In genomic region chr11:64916848-64917662, GRCh38 we compare ENCODE assay signal across 1 cellular context.
TF ChIP-seq lines count a peak whose summit lies in the region.

Gene ATG2A (minus strand): TSS chr11:64917209. CDS start chr11:64917135, 74 bp downstream.

TF ChIP-seq in HEK293, 187 proteins besides CTCF, POLR2A, EP300 and RAD21 (continued from another document and continues in another):
- TF ChIP-seq ZNF169 (tag by site-specific recombination; IDR thresholded peaks at IDR 0.05) (no peak), ZEB2 (tag by site-specific recombination; IDR thresholded peaks at IDR 0.05) (peak; percentile 28; the same call in 1 of the 2 replicates), ZIC2 (tag by site-specific recombination; IDR thresholded peaks at IDR 0.05) (peak; percentile 43; the same call in 1 of the 2 replicates), ZNF366 (tag by site-specific recombination; conservative IDR thresholded peaks at IDR 0.05) (0 out of 2 replicates have a peak, but pooled peaks have one; percentile 25), SCRT2 (tag by site-specific recombination; IDR thresholded peaks at IDR 0.05) (peak; percentile 99), ZBTB17 (tag by site-specific recombination; IDR thresholded peaks at IDR 0.05) (0 out of 2 replicates have a peak, but pooled peaks have one; percentile 57), ZNF354C (tag by site-specific recombination; IDR thresholded peaks at IDR 0.05; ENCODE audit: borderline replicate concordance, low read depth) (no peak), ZNF391 (tag by site-specific recombination; IDR thresholded peaks at IDR 0.05; ENCODE audit: borderline replicate concordance, low read depth) (no peak), ZNF692 (tag by site-specific recombination; IDR thresholded peaks at IDR 0.05) (peak; percentile 88), IKZF3 (tag by site-specific recombination; IDR thresholded peaks at IDR 0.05) (peak; percentile 75), ZNF529 (tag by site-specific recombination; IDR thresholded peaks at IDR 0.05; ENCODE audit: insufficient replicate concordance) (no peak), ZNF266 (tag by site-specific recombination; IDR thresholded peaks at IDR 0.05; ENCODE audit: low read depth) (no peak), ZNF776 (tag by site-specific recombination; IDR thresholded peaks at IDR 0.05; ENCODE audit: borderline replicate concordance) (no peak), ZNF138 (tag by site-specific recombination; IDR thresholded peaks at IDR 0.05; ENCODE audit: borderline replicate concordance) (no peak), GLI4 (tag by site-specific recombination; IDR thresholded peaks at IDR 0.05) (0 out of 2 replicates have a peak, but pooled peaks have one; percentile 30), ZNF18 (tag by site-specific recombination; IDR thresholded peaks at IDR 0.05) (no peak), ZNF660 (tag by site-specific recombination; IDR thresholded peaks at IDR 0.05) (peak; percentile 97), ZNF624 (tag by site-specific recombination; IDR thresholded peaks at IDR 0.05) (no peak), ZBTB8A (tag by site-specific recombination; IDR thresholded peaks at IDR 0.05) (peak; percentile 60; the same call in 1 of the 2 replicates), SP7 (tag by site-specific recombination; IDR thresholded peaks at IDR 0.05) (peak; percentile 54), BCL11B (tag by site-specific recombination; IDR thresholded peaks at IDR 0.05; ENCODE audit: low read depth) (peak; percentile 53; the same call in 1 of the 2 replicates), ZNF302 (tag by site-specific recombination; IDR thresholded peaks at IDR 0.05; ENCODE audit: low read depth) (no peak), ZNF701 (tag by site-specific recombination; IDR thresholded peaks at IDR 0.05) (no peak), ZNF677 (tag by site-specific recombination; IDR thresholded peaks at IDR 0.05) (no peak), ZNF341 (tag by site-specific recombination; IDR thresholded peaks at IDR 0.05; ENCODE audit: low read depth) (peak; percentile 94), ZNF239 (tag by site-specific recombination; IDR thresholded peaks at IDR 0.05) (no peak), ZNF114 (tag by site-specific recombination; IDR thresholded peaks at IDR 0.05) (no peak), ZNF768 (tag by site-specific recombination; IDR thresholded peaks at IDR 0.05) (no peak), ZNF561 (tag by site-specific recombination; IDR thresholded peaks at IDR 0.05; ENCODE audit: borderline replicate concordance) (peak; percentile 42; the same call in 1 of the 2 replicates), ZSCAN4 (tag by site-specific recombination; IDR thresholded peaks at IDR 0.05) (peak; percentile 32; the same call in 1 of the 2 replicates), HOXA7 (CRISPR knock-in tag; IDR thresholded peaks at IDR 0.05; ENCODE audit: borderline replicate concordance) (no peak), SP3 (tag by site-specific recombination; IDR thresholded peaks at IDR 0.05) (peak; percentile 90), ZNF530 (tag by site-specific recombination; IDR thresholded peaks at IDR 0.05; ENCODE audit: low read depth) (no peak), ZFP3 (tag by site-specific recombination; IDR thresholded peaks at IDR 0.05; ENCODE audit: low read depth) (no peak), EGR2 (tag by site-specific recombination; IDR thresholded peaks at IDR 0.05; ENCODE audit: low read depth) (0 out of 2 replicates have a peak, but pooled peaks have one; percentile 36), SP2 (tag by site-specific recombination; IDR thresholded peaks at IDR 0.05) (peak; percentile 93), ZFHX2 (tag by site-specific recombination; conservative IDR thresholded peaks at IDR 0.05) (peak; percentile 69), KLF8 (tag by site-specific recombination; IDR thresholded peaks at IDR 0.05) (peak; percentile 87; the same call in 1 of the 2 replicates), YY1 (tag by site-specific recombination; IDR thresholded peaks at IDR 0.05) (no peak), ZNF280C (tag by site-specific recombination; IDR thresholded peaks at IDR 0.05) (no peak), ZFP37 (tag by site-specific recombination; IDR thresholded peaks at IDR 0.05) (peak; percentile 78)
- TF ChIP-seq, protein P1, sequence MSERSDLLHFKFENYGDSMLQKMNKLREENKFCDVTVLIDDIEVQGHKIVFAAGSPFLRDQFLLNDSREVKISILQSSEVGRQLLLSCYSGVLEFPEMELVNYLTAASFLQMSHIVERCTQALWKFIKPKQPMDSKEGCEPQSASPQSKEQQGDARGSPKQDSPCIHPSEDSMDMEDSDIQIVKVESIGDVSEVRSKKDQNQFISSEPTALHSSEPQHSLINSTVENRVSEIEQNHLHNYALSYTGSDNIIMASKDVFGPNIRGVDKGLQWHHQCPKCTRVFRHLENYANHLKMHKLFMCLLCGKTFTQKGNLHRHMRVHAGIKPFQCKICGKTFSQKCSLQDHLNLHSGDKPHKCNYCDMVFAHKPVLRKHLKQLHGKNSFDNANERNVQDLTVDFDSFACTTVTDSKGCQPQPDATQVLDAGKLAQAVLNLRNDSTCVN (tag by site-specific recombination; optimal IDR thresholded peaks at IDR 0.05), result peak; percentile 39
- TF ChIP-seq, protein P2, sequence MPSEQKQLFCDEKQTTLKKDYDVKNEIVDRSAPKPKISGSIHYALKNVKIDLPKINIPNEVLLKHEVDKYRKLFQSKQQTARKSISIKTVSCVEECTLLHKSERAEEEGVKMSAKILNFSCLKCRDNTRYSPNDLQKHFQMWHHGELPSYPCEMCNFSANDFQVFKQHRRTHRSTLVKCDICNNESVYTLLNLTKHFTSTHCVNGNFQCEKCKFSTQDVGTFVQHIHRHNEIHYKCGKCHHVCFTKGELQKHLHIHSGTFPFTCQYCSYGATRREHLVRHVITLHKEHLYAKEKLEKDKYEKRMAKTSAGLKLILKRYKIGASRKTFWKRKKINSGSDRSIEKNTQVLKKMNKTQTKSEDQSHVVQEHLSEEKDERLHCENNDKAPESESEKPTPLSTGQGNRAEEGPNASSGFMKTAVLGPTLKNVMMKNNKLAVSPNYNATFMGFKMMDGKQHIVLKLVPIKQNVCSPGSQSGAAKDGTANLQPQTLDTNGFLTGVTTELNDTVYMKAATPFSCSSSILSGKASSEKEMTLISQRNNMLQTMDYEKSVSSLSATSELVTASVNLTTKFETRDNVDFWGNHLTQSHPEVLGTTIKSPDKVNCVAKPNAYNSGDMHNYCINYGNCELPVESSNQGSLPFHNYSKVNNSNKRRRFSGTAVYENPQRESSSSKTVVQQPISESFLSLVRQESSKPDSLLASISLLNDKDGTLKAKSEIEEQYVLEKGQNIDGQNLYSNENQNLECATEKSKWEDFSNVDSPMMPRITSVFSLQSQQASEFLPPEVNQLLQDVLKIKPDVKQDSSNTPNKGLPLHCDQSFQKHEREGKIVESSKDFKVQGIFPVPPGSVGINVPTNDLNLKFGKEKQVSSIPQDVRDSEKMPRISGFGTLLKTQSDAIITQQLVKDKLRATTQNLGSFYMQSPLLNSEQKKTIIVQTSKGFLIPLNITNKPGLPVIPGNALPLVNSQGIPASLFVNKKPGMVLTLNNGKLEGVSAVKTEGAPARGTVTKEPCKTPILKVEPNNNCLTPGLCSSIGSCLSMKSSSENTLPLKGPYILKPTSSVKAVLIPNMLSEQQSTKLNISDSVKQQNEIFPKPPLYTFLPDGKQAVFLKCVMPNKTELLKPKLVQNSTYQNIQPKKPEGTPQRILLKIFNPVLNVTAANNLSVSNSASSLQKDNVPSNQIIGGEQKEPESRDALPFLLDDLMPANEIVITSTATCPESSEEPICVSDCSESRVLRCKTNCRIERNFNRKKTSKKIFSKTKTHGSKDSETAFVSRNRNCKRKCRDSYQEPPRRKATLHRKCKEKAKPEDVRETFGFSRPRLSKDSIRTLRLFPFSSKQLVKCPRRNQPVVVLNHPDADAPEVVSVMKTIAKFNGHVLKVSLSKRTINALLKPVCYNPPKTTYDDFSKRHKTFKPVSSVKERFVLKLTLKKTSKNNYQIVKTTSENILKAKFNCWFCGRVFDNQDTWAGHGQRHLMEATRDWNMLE (tag by site-specific recombination; conservative IDR thresholded peaks at IDR 0.05; ENCODE audit: low read depth), result no peak
- TF ChIP-seq, protein P3, sequence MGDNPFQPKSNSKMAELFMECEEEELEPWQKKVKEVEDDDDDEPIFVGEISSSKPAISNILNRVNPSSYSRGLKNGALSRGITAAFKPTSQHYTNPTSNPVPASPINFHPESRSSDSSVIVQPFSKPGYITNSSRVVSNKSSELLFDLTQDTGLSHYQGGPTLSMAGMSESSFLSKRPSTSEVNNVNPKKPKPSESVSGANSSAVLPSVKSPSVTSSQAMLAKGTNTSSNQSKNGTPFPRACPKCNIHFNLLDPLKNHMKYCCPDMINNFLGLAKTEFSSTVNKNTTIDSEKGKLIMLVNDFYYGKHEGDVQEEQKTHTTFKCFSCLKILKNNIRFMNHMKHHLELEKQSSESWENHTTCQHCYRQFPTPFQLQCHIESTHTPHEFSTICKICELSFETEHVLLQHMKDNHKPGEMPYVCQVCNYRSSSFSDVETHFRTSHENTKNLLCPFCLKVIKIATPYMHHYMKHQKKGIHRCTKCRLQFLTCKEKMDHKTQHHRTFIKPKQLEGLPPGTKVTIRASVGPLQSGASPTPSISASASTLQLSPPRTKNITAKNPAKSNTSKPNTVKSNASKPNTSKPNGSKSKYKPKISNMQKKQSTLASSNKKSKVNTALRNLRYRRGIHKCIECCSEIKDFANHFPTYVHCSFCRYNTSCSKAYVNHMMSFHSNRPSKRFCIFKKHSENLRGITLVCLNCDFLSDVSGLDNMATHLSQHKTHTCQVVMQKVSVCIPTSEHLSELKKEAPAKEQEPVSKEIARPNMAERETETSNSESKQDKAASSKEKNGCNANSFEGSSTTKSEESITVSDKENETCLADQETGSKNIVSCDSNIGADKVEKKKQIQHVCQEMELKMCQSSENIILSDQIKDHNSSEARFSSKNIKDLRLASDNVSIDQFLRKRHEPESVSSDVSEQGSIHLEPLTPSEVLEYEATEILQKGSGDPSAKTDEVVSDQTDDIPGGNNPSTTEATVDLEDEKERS (tag by site-specific recombination; IDR thresholded peaks at IDR 0.05), result no peak
- TF ChIP-seq, protein P4, sequence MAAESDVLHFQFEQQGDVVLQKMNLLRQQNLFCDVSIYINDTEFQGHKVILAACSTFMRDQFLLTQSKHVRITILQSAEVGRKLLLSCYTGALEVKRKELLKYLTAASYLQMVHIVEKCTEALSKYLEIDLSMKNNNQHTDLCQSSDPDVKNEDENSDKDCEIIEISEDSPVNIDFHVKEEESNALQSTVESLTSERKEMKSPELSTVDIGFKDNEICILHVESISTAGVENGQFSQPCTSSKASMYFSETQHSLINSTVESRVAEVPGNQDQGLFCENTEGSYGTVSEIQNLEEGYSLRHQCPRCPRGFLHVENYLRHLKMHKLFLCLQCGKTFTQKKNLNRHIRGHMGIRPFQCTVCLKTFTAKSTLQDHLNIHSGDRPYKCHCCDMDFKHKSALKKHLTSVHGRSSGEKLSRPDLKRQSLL (tag by site-specific recombination; IDR thresholded peaks at IDR 0.05), result 0 out of 2 replicates have a peak, but pooled peaks have one; percentile 50
- TF ChIP-seq, protein P5, sequence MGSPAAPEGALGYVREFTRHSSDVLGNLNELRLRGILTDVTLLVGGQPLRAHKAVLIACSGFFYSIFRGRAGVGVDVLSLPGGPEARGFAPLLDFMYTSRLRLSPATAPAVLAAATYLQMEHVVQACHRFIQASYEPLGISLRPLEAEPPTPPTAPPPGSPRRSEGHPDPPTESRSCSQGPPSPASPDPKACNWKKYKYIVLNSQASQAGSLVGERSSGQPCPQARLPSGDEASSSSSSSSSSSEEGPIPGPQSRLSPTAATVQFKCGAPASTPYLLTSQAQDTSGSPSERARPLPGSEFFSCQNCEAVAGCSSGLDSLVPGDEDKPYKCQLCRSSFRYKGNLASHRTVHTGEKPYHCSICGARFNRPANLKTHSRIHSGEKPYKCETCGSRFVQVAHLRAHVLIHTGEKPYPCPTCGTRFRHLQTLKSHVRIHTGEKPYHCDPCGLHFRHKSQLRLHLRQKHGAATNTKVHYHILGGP (tag by site-specific recombination; IDR thresholded peaks at IDR 0.05), result no peak
